In genomic region chr19:22784051-22784450, GRCh38 we compare ENCODE assay signal across 14 cellular contexts. TPM values are rescaled to one million over a fixed set of nuclear protein-coding genes. Genes with fewer than 3 reads are reported as not detected.
DNase-seq lines count a peak whose midpoint lies in the region; ATAC-seq and TF ChIP-seq lines count a peak whose summit lies in the region.
"Had no signal": no experiment of that assay in that cellular context is flagged by ENCODE, and none has a peak within 500 bp of the region (broad histone marks: within the 10 kb centered on the region; RNA-seq: fewer than 3 reads in every experiment).

Gene ZNF99, minus strand, starts transcription at chr19:22784151. Its CDS starts 135 bp downstream, at chr19:22784016.

- TF ChIP-seq CTCF in dorsolateral prefrontal cortex (IDR thresholded peaks at IDR 0.05 in 54 of 56, conservative IDR thresholded peaks at IDR 0.05 in 2 of 56; ENCODE audit: low read depth in 1 of 56, partially characterized antibody in 56 of 56) (no peak), testis (IDR thresholded peaks at IDR 0.05) (no peak)

- no peaks in the 10 kb centered on the region for H3K36me3 ChIP-seq in testis (ENCODE audit: low read depth, missing control alignments)

- H3K27ac ChIP-seq in dorsolateral prefrontal cortex (no peak within 1 kb of the TSS), testis (peak within 1 kb of the TSS; percentile 66 to 68)
- H3K27ac ChIP-seq: epithelial cell of prostate had no signal

- intact Hi-C loops in dorsolateral prefrontal cortex (cut with DNase I): no loop called here
- intact Hi-C loops in testis (cut with DNase I; ENCODE audit: low total_unique reads): no loop called here

- no peaks in the 10 kb centered on the region for H3K9me3 ChIP-seq in testis

- H3K27me3 ChIP-seq in dorsolateral prefrontal cortex: peaks cover 0 to 14% (median 0%) of the 10 kb centered on the region in 45 donors
- no peaks in the 10 kb centered on the region for H3K27me3 ChIP-seq in testis

- peak; percentile 61 for DNase-seq in OCI-M2 (lab: John Stamatoyannopoulos, UW; ENCODE audit: unreplicated experiment)
- peak; percentile 14 to 90 (median 61) for DNase-seq in dorsolateral prefrontal cortex
- peak; percentile 72 for DNase-seq in midbrain (lab: John Stamatoyannopoulos, UW)
- DNase-seq in testis: peak; percentile 88
- DNase-seq in iPS-NIHi7 (ENCODE audit: extremely low spot score): no peak
- no peak for DNase-seq in NCI-H774 (lab: John Stamatoyannopoulos, UW)
- no peak for DNase-seq in foreskin melanocyte
- DNase-seq: DMS79 treated with DMSO at 0.1 percent for 48 hours; NCI-H1092; stimulated activated naive CD8-positive, alpha-beta T cell treated with anti-CD3 and anti-CD28 coated beads, Interleukin-15, Interleukin-2, amounts not matched to agents 100 U/mL and 50 U/mL, for 24 hours had no signal

- WGBS in testis, 2 donors: 2 to 6% methylated on average over 17 of the region's 17 CpGs

- no peak for ATAC-seq in GM19397 (IDR thresholded peaks at IDR 0.05; ENCODE audit: unreplicated experiment)
- ATAC-seq: left colon; Panc1; stimulated activated naive CD8-positive, alpha-beta T cell treated with anti-CD3 and anti-CD28 coated beads, Interleukin-15, Interleukin-2, amounts not matched to agents 100 U/mL and 50 U/mL, for 24 hours had no signal

- H3K4me1 ChIP-seq in testis: no peaks in the 10 kb centered on the region

- H3K4me3 ChIP-seq in dorsolateral prefrontal cortex (peak within 1 kb of the TSS; percentile 12 to 72 (median 51)), testis (peak within 1 kb of the TSS; percentile 44 to 59)

- TF ChIP-seq POLR2A in testis (IDR thresholded peaks at IDR 0.05): no peak

RNA-seq across cellular contexts. Expression of gene ZNF99, which starts in this region (rescaled TPM):
- total RNA-seq in dorsolateral prefrontal cortex: 1 to 10 TPM in 9 of 120 experiments, under 1 TPM in 111; 0.15 to 1.8 (median 0.55) TPM
- total RNA-seq in testis: 1 to 10 TPM; 3.0 to 4.6 TPM
- 0.46 TPM for polyA plus RNA-seq in testis (ENCODE audit: insufficient read depth, low read depth, low replicate concordance)
- total RNA-seq: left colon had no signal

Comparison
In these comparisons a context has a peak if more than half of its experiments do, and no peak if none do; other contexts are left out.
1. DNase-seq: peak in OCI-M2 (single experiment), dorsolateral prefrontal cortex (10 of 10), midbrain (single experiment) and testis (single experiment); none in iPS-NIHi7 (single experiment), NCI-H774 (single experiment) and foreskin melanocyte (single experiment).
2. H3K27ac ChIP-seq: peak in testis (2 of 2); none in dorsolateral prefrontal cortex (0 of 59).